In the genomic region with DNA sequence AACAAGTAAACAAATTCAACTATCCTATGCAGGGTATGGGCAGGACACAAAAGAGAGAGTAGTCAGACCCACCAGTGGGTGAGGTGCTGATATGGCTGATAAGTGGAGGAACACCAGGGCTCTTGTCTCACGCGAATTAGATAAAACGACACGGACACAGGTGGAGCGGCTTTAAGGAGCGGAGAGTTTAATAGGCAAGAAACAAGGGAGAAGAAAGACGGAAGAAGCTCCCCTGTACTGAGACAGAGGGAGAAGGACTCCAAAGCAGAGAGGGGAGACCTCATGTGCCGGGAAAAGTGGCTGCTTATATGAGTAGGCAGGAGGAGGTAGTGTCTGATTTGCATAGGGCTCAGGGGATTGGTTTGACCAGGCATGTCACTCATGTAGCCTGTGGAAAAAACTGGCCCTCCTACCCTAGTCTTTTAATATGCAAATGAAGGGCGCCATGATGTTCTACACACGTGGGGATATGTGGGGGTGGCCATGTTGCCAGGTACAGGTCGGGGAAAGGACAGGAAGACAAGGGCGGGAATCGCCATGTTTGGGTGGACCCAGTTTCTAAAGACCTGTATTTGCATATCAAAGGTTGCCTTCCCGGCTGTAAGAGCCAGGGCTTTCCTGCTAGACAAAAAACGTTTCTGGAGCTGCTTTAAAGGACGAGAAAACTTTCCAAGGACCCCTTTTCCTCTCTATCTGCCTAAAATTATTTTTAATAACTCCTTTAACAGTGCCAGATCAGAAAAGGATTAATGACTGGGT, we compare ENCODE assay signal across 7 cellular contexts. TPM values are rescaled to one million over a fixed set of nuclear protein-coding genes. Genes with fewer than 3 reads are reported as not detected.
DNase-seq lines count a peak whose midpoint lies in the region; ATAC-seq, FAIRE-seq and TF ChIP-seq lines count a peak whose summit lies in the region.

No MANE protein-coding gene starts in this region.

- intact Hi-C loops in endothelial cell of umbilical vein (cut with micrococcal nuclease) (no loop called here), mucosa of descending colon (cut with DNase I, micrococcal nuclease) (no loop called here)

- H3K9me3 ChIP-seq in endothelial cell of umbilical vein (replicated peaks; ENCODE audit: control insufficient read depth, insufficient read depth, low read length) (no peaks in the 10 kb centered on the region), mucosa of descending colon (no peaks in the 10 kb centered on the region)

- H3K9ac ChIP-seq in endothelial cell of umbilical vein (replicated peaks; ENCODE audit: extremely low read depth, insufficient read depth, low read length) = no peak overlapping the region

- DNase-seq in NCI-H510A treated with DMSO at 0.1 percent for 48 hours (lab: John Stamatoyannopoulos, UW) (peak; percentile 94), endothelial cell of umbilical vein (ENCODE audit: low read depth, low spot score) (peak; percentile 65), mucosa of descending colon (peak; percentile 84 to 93 (median 89))
- DNase-seq in activated CD8-positive, alpha-beta memory T cell treated with anti-CD3 and anti-CD28 coated beads, Interleukin-2, amount 50 U/mL, for 24 hours (ENCODE audit: extremely low read depth) = peak; percentile 59
- peak; percentile 25 to 54 for DNase-seq in stimulated activated CD8-positive, alpha-beta memory T cell treated with anti-CD3 and anti-CD28 coated beads, Interleukin-4, amount 100 ng/mL, for 1 hour (ENCODE audit: low read depth in 2 of 2, low spot score in 1 of 2)

- TSS peak; percentile 36 for BruUV-seq in endothelial cell of umbilical vein (replicated peaks; lab: Mats Ljungman, UMichigan)

- POLR2A ChIA-PET in endothelial cell of umbilical vein (lab: Charles Lee) = no interaction called here

- H3K27ac ChIP-seq in endothelial cell of umbilical vein (ENCODE audit: insufficient read depth, low read depth, low read length) = no peak overlapping the region

- ATAC-seq in GM18868 (IDR thresholded peaks at IDR 0.05; ENCODE audit: unreplicated experiment) (peak; percentile 80), HG03095 (IDR thresholded peaks at IDR 0.05; ENCODE audit: unreplicated experiment) (peak; percentile 79), mucosa of descending colon (peak; percentile 96)

- CTCF ChIA-PET in endothelial cell of umbilical vein (lab: Charles Lee) = interaction anchor here (1.3 kb wide), 1 partner anchor 21 kb away, joined by 3 read pairs; no protein-coding TSS in a partner anchor

- no peak for TF ChIP-seq CTCF in endothelial cell of umbilical vein (IDR thresholded peaks at IDR 0.05; ENCODE audit: extremely low read depth in 1 of 2, insufficient read depth in 1 of 2, low read depth in 1 of 2, low read length in 2 of 2)
- TF ChIP-seq CTCF in mucosa of descending colon (IDR thresholded peaks at IDR 0.05) = no peak

- peaks cover 6% of the 10 kb centered on the region in 2 experiments for H3K27me3 ChIP-seq in endothelial cell of umbilical vein (ENCODE audit: control insufficient read depth in 2 of 2, insufficient read depth in 2 of 2, low read length in 2 of 2)

- H3K4me2 ChIP-seq in endothelial cell of umbilical vein (ENCODE audit: insufficient read depth, low read length) = peak overlapping the region; percentile 63

- dilution Hi-C loops in endothelial cell of umbilical vein (cut with MboI; ENCODE audit: extremely low pct_ligation_motif_present, low sequenced_read_pairs) = no loop called here

- no peaks in the 10 kb centered on the region for H4K20me1 ChIP-seq in endothelial cell of umbilical vein (replicated peaks; ENCODE audit: control insufficient read depth, extremely low read depth, insufficient read depth, low read length)

- FAIRE-seq in endothelial cell of umbilical vein (lab: Jason Lieb, UNC) = peak; percentile 85

- H3K4me1 ChIP-seq in endothelial cell of umbilical vein (ENCODE audit: control insufficient read depth, extremely low read depth, insufficient read depth, low read length) = no peaks in the 10 kb centered on the region
- peaks cover 10% of the 10 kb centered on the region for H3K4me1 ChIP-seq in mucosa of descending colon (ENCODE audit: low read depth)

- H3K4me3 ChIP-seq in endothelial cell of umbilical vein (replicated peaks in 1 of 3; ENCODE audit: insufficient read depth in 1 of 3, low read depth in 1 of 3, low read length in 3 of 3) = peak overlapping the region in 1 of 3 experiments; percentile 20
- no peak overlapping the region for H3K4me3 ChIP-seq in mucosa of descending colon

- TF ChIP-seq POLR2A in endothelial cell of umbilical vein (IDR thresholded peaks at IDR 0.05; ENCODE audit: low read depth, low read length) = no peak

- no peaks in the 10 kb centered on the region for H3K9me1 ChIP-seq in endothelial cell of umbilical vein (replicated peaks; ENCODE audit: control insufficient read depth, extremely low read depth, insufficient read depth, low read length)

- peak overlapping the region; percentile 73 for H2AFZ ChIP-seq in endothelial cell of umbilical vein (ENCODE audit: low read depth, low read length)

- no peaks in the 10 kb centered on the region for H3K79me2 ChIP-seq in endothelial cell of umbilical vein (ENCODE audit: control insufficient read depth, insufficient read depth, low read length)

- H3K36me3 ChIP-seq in endothelial cell of umbilical vein (ENCODE audit: control insufficient read depth in 2 of 2, extremely low read depth in 1 of 2, insufficient read depth in 2 of 2, low read length in 2 of 2) = no peaks in the 10 kb centered on the region
- no peaks in the 10 kb centered on the region for H3K36me3 ChIP-seq in mucosa of descending colon (ENCODE audit: low read depth)

TF ChIP-seq in endothelial cell of umbilical vein, 7 proteins besides CTCF, POLR2A, EP300 and RAD21:
- TF ChIP-seq FOS (IDR thresholded peaks at IDR 0.05; ENCODE audit: borderline replicate concordance, insufficient read depth, low read length) = no peak
- no peak for TF ChIP-seq MAX (IDR thresholded peaks at IDR 0.05; ENCODE audit: insufficient read depth, insufficient read length)
- TF ChIP-seq POLR2AphosphoS5 (IDR thresholded peaks at IDR 0.05; ENCODE audit: insufficient read depth, low read depth, low read length) = no peak
- no peak for TF ChIP-seq EZH2 (IDR thresholded peaks at IDR 0.05; ENCODE audit: borderline replicate concordance, low read depth, low read length, severe bottlenecking)
- no peak for TF ChIP-seq JUN (IDR thresholded peaks at IDR 0.05; ENCODE audit: borderline replicate concordance, insufficient read depth, insufficient read length, low read depth)
- TF ChIP-seq MYC (IDR thresholded peaks at IDR 0.05; ENCODE audit: low read depth, low read length) = no peak
- no peak for TF ChIP-seq GATA2 (IDR thresholded peaks at IDR 0.05; ENCODE audit: insufficient read depth, insufficient read length, low read depth, low read length)

RNA-seq across cellular contexts. Expression of gene RPGRIP1, which starts 28.8 kb away (rescaled TPM):
- total RNA-seq in endothelial cell of umbilical vein (not detected in 2 replicates), mucosa of descending colon (under 1 TPM in 2 of 3 donors, not detected in 1; 0.09 to 0.20 TPM)
- polyA plus RNA-seq in endothelial cell of umbilical vein = not detected in 2 replicates
- not detected in 2 replicates for polyA plus RNA-seq in endothelial cell of umbilical vein (2011; cell fraction: cytosol; rRNA removed)
- not detected in 2 replicates for polyA plus RNA-seq in endothelial cell of umbilical vein (2011; cell fraction: nucleus; rRNA removed)
- polyA plus RNA-seq in endothelial cell of umbilical vein (2012) = 0.10 TPM in 1 of 2 replicates, not detected in the other
- not detected in 2 replicates for polyA minus RNA-seq in endothelial cell of umbilical vein
- not detected for polyA minus RNA-seq in endothelial cell of umbilical vein (2011; cell fraction: cytosol; rRNA and poly(A)+ RNA removed)
- not detected in 2 replicates for polyA minus RNA-seq in endothelial cell of umbilical vein (2011; cell fraction: nucleus; rRNA and poly(A)+ RNA removed)

RNA-seq across cellular contexts. Expression of gene HNRNPC, which starts 39.4 kb away (rescaled TPM):
- total RNA-seq in endothelial cell of umbilical vein (611 and 674 TPM in 2 replicates), mucosa of descending colon (100 to 1,000 TPM; 273 to 334 (median 312) TPM)
- polyA plus RNA-seq in endothelial cell of umbilical vein = 309 and 531 TPM in 2 replicates
- polyA plus RNA-seq in endothelial cell of umbilical vein (2011; cell fraction: cytosol; rRNA removed) = 460 and 638 TPM in 2 replicates
- 352 and 493 TPM in 2 replicates for polyA plus RNA-seq in endothelial cell of umbilical vein (2011; cell fraction: nucleus; rRNA removed)
- 550 and 764 TPM in 2 replicates for polyA plus RNA-seq in endothelial cell of umbilical vein (2012)
- polyA minus RNA-seq in endothelial cell of umbilical vein = 926 and 952 TPM in 2 replicates
- polyA minus RNA-seq in endothelial cell of umbilical vein (2011; cell fraction: cytosol; rRNA and poly(A)+ RNA removed) = 248 TPM
- 514 and 693 TPM in 2 replicates for polyA minus RNA-seq in endothelial cell of umbilical vein (2011; cell fraction: nucleus; rRNA and poly(A)+ RNA removed)

Comparison
In these comparisons a context has a peak if more than half of its experiments do, and no peak if none do; other contexts are left out.
1. DNase-seq: peak in every context shown above with its lines; median percentile 94 in NCI-H510A treated with DMSO at 0.1 percent for 48 hours; 89 in mucosa of descending colon; 65 in endothelial cell of umbilical vein; 59 in activated CD8-positive, alpha-beta memory T cell treated with anti-CD3 and anti-CD28 coated beads, Interleukin-2, amount 50 U/mL, for 24 hours; 40 in stimulated activated CD8-positive, alpha-beta memory T cell treated with anti-CD3 and anti-CD28 coated beads, Interleukin-4, amount 100 ng/mL, for 1 hour.